Comparison of ENCODE assay signal across 14 cellular contexts in the genomic region with DNA sequence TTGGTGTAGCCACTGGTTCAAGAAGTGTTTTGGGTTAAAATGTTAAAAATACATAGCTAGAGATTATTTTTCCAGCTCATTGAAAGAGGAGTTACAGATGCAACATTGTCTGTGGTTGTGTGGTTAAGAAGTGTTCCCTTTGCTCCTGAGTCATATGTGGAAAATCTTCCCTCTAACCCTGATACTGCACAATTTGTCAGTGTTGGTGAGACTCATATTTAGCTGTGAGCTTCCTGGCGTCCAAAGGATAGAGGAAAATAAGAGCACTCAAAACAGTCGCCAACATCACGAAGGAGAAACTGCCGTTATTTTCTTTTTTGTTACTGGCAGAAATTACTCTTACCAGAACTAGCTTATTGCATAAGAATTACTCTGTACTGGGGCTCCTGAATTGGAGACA.
"Had no signal": no experiment of that assay in that cellular context is flagged by ENCODE, and none has a peak within 500 bp of the region (broad histone marks: within the 10 kb centered on the region; RNA-seq: fewer than 3 reads in every experiment).

No MANE protein-coding gene starts in this region.

- DNase-seq: activated naive CD4-positive, alpha-beta T cell treated with anti-CD3 and anti-CD28 coated beads, Interleukin-2, amount 50 U/mL, for 16 hours; amygdala; endodermal cell; erythroblast; hypothalamus; left colon; naive thymus-derived CD4-positive, alpha-beta T cell; posterior cingulate gyrus; right cardiac atrium had no signal

- H3K36me3 ChIP-seq: neutrophil had no signal

- ATAC-seq: activated CD4-positive, CD25-positive, alpha-beta regulatory T cell treated with anti-CD3 and anti-CD28 coated beads, Interleukin-2, amount 50 U/mL, for 24 hours; left colon; naive thymus-derived CD4-positive, alpha-beta T cell; right cardiac atrium; stimulated activated memory B cell treated with anti-CD40 and anti-IgM and Interleukin-4, amounts not matched to agents 10 μg/mL and 1 μg/mL and 100 μg/mL, for 72 hours had no signal

- H3K4me1 Mint-ChIP-seq: stimulated activated memory B cell treated with anti-CD40 and anti-IgM and Interleukin-4, amounts not matched to agents 10 μg/mL and 1 μg/mL and 100 μg/mL, for 72 hours had no signal

- H3K27me3 ChIP-seq: neutrophil had no signal

- H3K4me3 ChIP-seq: lung had no signal

- H3K4me3 Mint-ChIP-seq: endodermal cell; stimulated activated memory B cell treated with anti-CD40 and anti-IgM and Interleukin-4, amounts not matched to agents 10 μg/mL and 1 μg/mL and 100 μg/mL, for 72 hours; type B pancreatic cell had no signal

- H3K27ac ChIP-seq: neutrophil had no signal

- H3K27ac Mint-ChIP-seq: endodermal cell; stimulated activated memory B cell treated with anti-CD40 and anti-IgM and Interleukin-4, amounts not matched to agents 10 μg/mL and 1 μg/mL and 100 μg/mL, for 72 hours; type B pancreatic cell had no signal

- H3K9me3 Mint-ChIP-seq: stimulated activated memory B cell treated with anti-CD40 and anti-IgM and Interleukin-4, amounts not matched to agents 10 μg/mL and 1 μg/mL and 100 μg/mL, for 72 hours; type B pancreatic cell had no signal

- H3K9me3 ChIP-seq: neutrophil had no signal

- H3K36me3 Mint-ChIP-seq: stimulated activated memory B cell treated with anti-CD40 and anti-IgM and Interleukin-4, amounts not matched to agents 10 μg/mL and 1 μg/mL and 100 μg/mL, for 72 hours; type B pancreatic cell had no signal

- H3K27me3 Mint-ChIP-seq: stimulated activated memory B cell treated with anti-CD40 and anti-IgM and Interleukin-4, amounts not matched to agents 10 μg/mL and 1 μg/mL and 100 μg/mL, for 72 hours had no signal
